Comparison of ENCODE assay signal across 11 cellular contexts in genomic region chr22:37241351-37242142, GRCh38. TPM values are rescaled to one million over a fixed set of nuclear protein-coding genes. Genes with fewer than 3 reads are reported as not detected.
A peak's percentile ranks its signal among the peaks of the same experiment; 100 is the strongest.
DNase-seq lines count a peak whose midpoint lies in the region; ATAC-seq, FAIRE-seq and TF ChIP-seq lines count a peak whose summit lies in the region.
"Had no signal": no experiment of that assay in that cellular context is flagged by ENCODE, and none has a peak within 500 bp of the region (broad histone marks: within the 10 kb centered on the region; RNA-seq: fewer than 3 reads in every experiment).

No MANE protein-coding gene starts in this region.

- H3K27me3 ChIP-seq in liver (ENCODE audit: control insufficient read depth in 4 of 4, insufficient read depth in 4 of 4, low read length in 3 of 4) = no peaks in the 10 kb centered on the region
- peaks cover 0 to 47% of the 10 kb centered on the region in 2 experiments; a peak in 3 of 5 replicates for H3K27me3 ChIP-seq in HepG2 (ENCODE audit: control insufficient read depth in 1 of 2, insufficient read depth in 2 of 2, low read length in 2 of 2)
- no peaks in the 10 kb centered on the region for H3K27me3 ChIP-seq in keratinocyte (ENCODE audit: control insufficient read depth, extremely low read depth, insufficient read depth, low read length)
- H3K27me3 ChIP-seq in upper lobe of left lung = no peaks in the 10 kb centered on the region
- no peaks in the 10 kb centered on the region for H3K27me3 ChIP-seq in smooth muscle cell (ENCODE audit: low read depth)

- dilution Hi-C loops in keratinocyte (cut with MboI; ENCODE audit: extremely low pct_ligation_motif_present, low sequenced_read_pairs) = no loop called here

- H3K9ac ChIP-seq in liver (ENCODE audit: low read depth in 1 of 2, low read length in 2 of 2) = peak overlapping the region; percentile 14 to 25
- no peak overlapping the region for H3K9ac ChIP-seq in HepG2 (ENCODE audit: insufficient read depth, low read depth, low read length)
- H3K9ac ChIP-seq in keratinocyte (ENCODE audit: control insufficient read depth, extremely low read depth, insufficient read depth, low read length) = no peak overlapping the region
- no peak overlapping the region for H3K9ac ChIP-seq in smooth muscle cell (ENCODE audit: low read depth)

- CTCF ChIA-PET in HepG2 (lab: Yijun Ruan, JAX; ENCODE audit: low intra/inter-chr PET ratio, low total read pairs) = no interaction called here
- CTCF ChIA-PET in activated CD8-positive, alpha-beta T cell treated with anti-CD3 and anti-CD28 coated beads for 36 hours (lab: Charles Lee) = interaction anchor here (0.7 to 12.0 kb wide), 14 partner anchors 11 to 466 kb away, joined by 3 to 154 read pairs (median 4); partner anchors contain the start of gene IFT27

- H3K27me3 Mint-ChIP-seq in activated CD8-positive, alpha-beta T cell treated with anti-CD3 and anti-CD28 coated beads for 36 hours = no peaks in the 10 kb centered on the region

- H3K9me1 ChIP-seq in keratinocyte (ENCODE audit: control insufficient read depth, extremely low read depth, insufficient read depth, low read length) = no peaks in the 10 kb centered on the region

- peaks cover 60% of the 10 kb centered on the region for H3K4me1 Mint-ChIP-seq in activated CD8-positive, alpha-beta T cell treated with anti-CD3 and anti-CD28 coated beads for 36 hours (ENCODE audit: low read depth)

- intact Hi-C loops in HepG2 (cut with micrococcal nuclease; ENCODE audit: unreplicated experiment) = no loop called here
- intact Hi-C loops in activated CD8-positive, alpha-beta T cell treated with anti-CD3 and anti-CD28 coated beads for 36 hours (cut with micrococcal nuclease) = no loop called here

- TF ChIP-seq RAD21 in liver (IDR thresholded peaks at IDR 0.05) (no peak), HepG2 (CRISPR knock-in tag; IDR thresholded peaks at IDR 0.05) (no peak)

- in situ Hi-C loops in HepG2 (cut with HindIII; ENCODE audit: extremely low pct_ligation_motif_present, low pct_unique_long_range_greater_than_20kb) = no loop called here

- H3K4me2 ChIP-seq in HepG2 (ENCODE audit: low read depth, low read length) (no peak overlapping the region), keratinocyte (ENCODE audit: control insufficient read depth, extremely low read depth, insufficient read depth, low read depth, low read length) (peak overlapping the region; percentile 78), smooth muscle cell (no peak overlapping the region)

- H2AFZ ChIP-seq in HepG2 (ENCODE audit: low read length) (no peak overlapping the region), keratinocyte (ENCODE audit: control insufficient read depth, low read length) (no peak overlapping the region), smooth muscle cell (ENCODE audit: low read depth) (no peak overlapping the region)

- peaks cover 75% of the 10 kb centered on the region for H3K36me3 Mint-ChIP-seq in activated CD8-positive, alpha-beta T cell treated with anti-CD3 and anti-CD28 coated beads for 36 hours (ENCODE audit: low read depth)

- H4K20me1 ChIP-seq in HepG2 (ENCODE audit: insufficient read depth, low read length) = peaks cover 2% of the 10 kb centered on the region; the same call in 1 of the 2 replicates
- no peaks in the 10 kb centered on the region for H4K20me1 ChIP-seq in keratinocyte (ENCODE audit: control insufficient read depth, extremely low read depth, insufficient read depth, low read length)
- H4K20me1 ChIP-seq in smooth muscle cell (ENCODE audit: low read depth) = no peaks in the 10 kb centered on the region

- no peak for TF ChIP-seq EP300 in HepG2 (IDR thresholded peaks at IDR 0.05; ENCODE audit: low read depth in 2 of 2, low read length in 2 of 2)
- no peak for TF ChIP-seq EP300 in HepG2 (CRISPR knock-in tag; IDR thresholded peaks at IDR 0.05; ENCODE audit: borderline replicate concordance)
- no peak for TF ChIP-seq EP300 in upper lobe of left lung (IDR thresholded peaks at IDR 0.05)

- peak overlapping the region; percentile 97 for H3K27ac Mint-ChIP-seq in activated CD8-positive, alpha-beta T cell treated with anti-CD3 and anti-CD28 coated beads for 36 hours

- POLR2A ChIA-PET in HepG2 (lab: Yijun Ruan, JAX) = no interaction called here
- POLR2A ChIA-PET in activated CD8-positive, alpha-beta T cell treated with anti-CD3 and anti-CD28 coated beads for 36 hours (lab: Charles Lee) = interaction anchor here (0.9 to 9.5 kb wide), 12 partner anchors 9 to 120 kb away, joined by 3 to 209 read pairs (median 8); partner anchors contain the start of gene IL2RB

- H3K4me1 ChIP-seq in liver (ENCODE audit: control insufficient read depth in 4 of 4, insufficient read depth in 4 of 4, low read length in 3 of 4) = peaks cover 0 to 3% (median 0%) of the 10 kb centered on the region in 4 donors
- H3K4me1 ChIP-seq in HepG2 (ENCODE audit: insufficient read depth, low read length) = 0 out of 2 replicates have a peak, but pooled peaks cover 5% of the 10 kb centered on the region
- peaks cover 24% of the 10 kb centered on the region for H3K4me1 ChIP-seq in keratinocyte (ENCODE audit: control insufficient read depth, extremely low read depth, insufficient read depth, low read length)
- peaks cover 12 to 44% (median 27%) of the 10 kb centered on the region in 4 donors for H3K4me1 ChIP-seq in upper lobe of left lung
- peaks cover 6% of the 10 kb centered on the region for H3K4me1 ChIP-seq in smooth muscle cell (ENCODE audit: low read depth)

- WGBS in liver = 67% methylated on average over 19 of the region's 19 CpGs
- WGBS in HepG2 (ENCODE audit: low lambda C conversion rate) = 44% methylated on average over 13 of the region's 19 CpGs
- 35 to 36% methylated on average over 7 to 17 of the region's 19 CpGs for WGBS in upper lobe of left lung, 2 donors
- WGBS in smooth muscle cell (ENCODE audit: low lambda C conversion rate) = 82% methylated on average over 19 of the region's 19 CpGs

- peak overlapping the region; percentile 64 to 78 for H3K27ac ChIP-seq in liver (ENCODE audit: low read depth in 1 of 2, low read length in 2 of 2)
- no peak overlapping the region for H3K27ac ChIP-seq in HepG2 (ENCODE audit: extremely low read length, insufficient read depth, low read length)
- no peak overlapping the region for H3K27ac ChIP-seq in keratinocyte (ENCODE audit: control insufficient read depth, insufficient read depth, low read length)
- H3K27ac ChIP-seq in upper lobe of left lung = peak overlapping the region; percentile 54 to 91 (median 76)
- no peak overlapping the region for H3K27ac ChIP-seq in smooth muscle cell (ENCODE audit: low read depth)
- H3K27ac ChIP-seq: body of pancreas had no signal

- H3K9me3 Mint-ChIP-seq in activated CD8-positive, alpha-beta T cell treated with anti-CD3 and anti-CD28 coated beads for 36 hours = no peaks in the 10 kb centered on the region

- H3K36me3 ChIP-seq in liver (ENCODE audit: control insufficient read depth in 4 of 4, insufficient read depth in 3 of 4, low read depth in 1 of 4, low read length in 3 of 4) (no peaks in the 10 kb centered on the region), HepG2 (replicated peaks in 1 of 2; ENCODE audit: control insufficient read depth in 1 of 2, insufficient read depth in 2 of 2, low read length in 2 of 2) (no peaks in the 10 kb centered on the region), keratinocyte (ENCODE audit: control insufficient read depth in 2 of 2, extremely low read depth in 1 of 2, insufficient read depth in 2 of 2, low read length in 2 of 2) (peaks cover 15 to 28% of the 10 kb centered on the region in 2 experiments), upper lobe of left lung (no peaks in the 10 kb centered on the region), smooth muscle cell (ENCODE audit: low read depth) (no peaks in the 10 kb centered on the region)

- BruUV-seq in HepG2 (replicated peaks; lab: Mats Ljungman, UMichigan) = no TSS peak

- TF ChIP-seq POLR2A in HepG2 (IDR thresholded peaks at IDR 0.05; ENCODE audit: insufficient read depth in 1 of 2, low read depth in 2 of 2, low read length in 2 of 2) (no peak), upper lobe of left lung (IDR thresholded peaks at IDR 0.05) (no peak)

- no peak for DNase-seq in HepG2 (ENCODE audit: low spot score)
- peak; percentile 83 for DNase-seq in activated CD8-positive, alpha-beta T cell treated with anti-CD3 and anti-CD28 coated beads for 36 hours
- no peak for DNase-seq in keratinocyte (ENCODE audit: low read depth, low spot score)
- peak in 1 of 2 donors; percentile 71 for DNase-seq in upper lobe of left lung
- no peak for DNase-seq in NCI-H1930 (lab: John Stamatoyannopoulos, UW)
- DNase-seq in smooth muscle cell (lab: John Stamatoyannopoulos, UW; ENCODE audit: unreplicated experiment) = no peak
- no peak for DNase-seq in SIG-M5 treated with dmso at 0.1 percent for 504 hours (lab: John Stamatoyannopoulos, UW; ENCODE audit: unreplicated experiment)

- no peak for ATAC-seq in HepG2
- ATAC-seq in activated CD8-positive, alpha-beta T cell treated with anti-CD3 and anti-CD28 coated beads for 36 hours = no peak
- ATAC-seq in upper lobe of left lung (ENCODE audit: low FRiP score in 2 of 2) = peak in 1 of 2 donors; percentile 34

- FAIRE-seq in HepG2 (lab: Jason Lieb, UNC) (no peak), keratinocyte (lab: Jason Lieb, UNC) (no peak)

- TF ChIP-seq CTCF in liver (IDR thresholded peaks at IDR 0.05; ENCODE audit: low read depth, low read length, missing input control) (no peak), HepG2 (CRISPR knock-in tag; IDR thresholded peaks at IDR 0.05) (no peak), keratinocyte (optimal IDR thresholded peaks at IDR 0.05 in 1 of 3, IDR thresholded peaks at IDR 0.05 in 1 of 3, conservative IDR thresholded peaks at IDR 0.05 in 1 of 3; ENCODE audit: extremely low read depth in 1 of 3, insufficient read depth in 2 of 3, low read length in 3 of 3) (no peak), upper lobe of left lung (IDR thresholded peaks at IDR 0.05) (no peak), smooth muscle cell (IDR thresholded peaks at IDR 0.05; ENCODE audit: borderline replicate concordance, insufficient read depth, poor library complexity, severe bottlenecking) (no peak)
- no peak for TF ChIP-seq CTCF in activated CD8-positive, alpha-beta T cell treated with anti-CD3 and anti-CD28 coated beads for 36 hours (IDR thresholded peaks at IDR 0.05)

- peak overlapping the region; percentile 98 for H3K4me3 Mint-ChIP-seq in activated CD8-positive, alpha-beta T cell treated with anti-CD3 and anti-CD28 coated beads for 36 hours

- H3K9me3 ChIP-seq in liver (ENCODE audit: control insufficient read depth in 4 of 4, low read length in 3 of 4) (no peaks in the 10 kb centered on the region), HepG2 (ENCODE audit: low read length) (no peaks in the 10 kb centered on the region), keratinocyte (ENCODE audit: control insufficient read depth, low read depth, low read length) (no peaks in the 10 kb centered on the region), upper lobe of left lung (no peaks in the 10 kb centered on the region), smooth muscle cell (replicated peaks; ENCODE audit: low read depth) (no peaks in the 10 kb centered on the region)
- H3K9me3 ChIP-seq: body of pancreas, heart right ventricle had no signal

- H3K79me2 ChIP-seq in HepG2 (ENCODE audit: insufficient read depth, low read length) (no peaks in the 10 kb centered on the region), keratinocyte (ENCODE audit: control insufficient read depth, insufficient read depth, low read length) (peaks cover 18% of the 10 kb centered on the region), smooth muscle cell (ENCODE audit: low read depth) (no peaks in the 10 kb centered on the region)

- no peaks in the 10 kb centered on the region for H3F3A ChIP-seq in smooth muscle cell (ENCODE audit: low read depth)

- H3K4me3 ChIP-seq in liver (ENCODE audit: low read depth in 1 of 3, low read length in 3 of 3) = peak overlapping the region in 1 of 3 donors; percentile 10
- no peak overlapping the region for H3K4me3 ChIP-seq in HepG2 (replicated peaks in 1 of 3; ENCODE audit: insufficient read depth in 1 of 3, low read depth in 2 of 3, low read length in 3 of 3)
- no peak overlapping the region for H3K4me3 ChIP-seq in keratinocyte (ENCODE audit: control insufficient read depth in 2 of 3, extremely low read depth in 1 of 3, insufficient read depth in 2 of 3, low read depth in 1 of 3, low read length in 3 of 3)
- H3K4me3 ChIP-seq in upper lobe of left lung = peak overlapping the region in 3 of 4 donors; percentile 38 to 55 (median 44)
- no peak overlapping the region for H3K4me3 ChIP-seq in smooth muscle cell
- H3K4me3 ChIP-seq: body of pancreas had no signal

RNA-seq across cellular contexts. Expression of gene RAC2, which starts 2.5 kb away (rescaled TPM):
- total RNA-seq in liver = 10 to 100 TPM in 1 of 2 donors, 1 to 10 TPM in 1; 4.0 to 15.0 TPM
- polyA plus RNA-seq in liver = 1 to 10 TPM; 6.1 to 8.7 TPM
- not detected in 2 replicates for total RNA-seq in HepG2 (2016; rRNA removed; fragmentation: Illumina TruSeq; extraction: Trizol)
- total RNA-seq in HepG2 (2016; cell fraction: cytosol; rRNA removed; fragmentation: Illumina TruSeq; extraction: Trizol; ENCODE audit: low read depth) = 0.18 TPM in 1 of 2 replicates, not detected in the other
- total RNA-seq in HepG2 (2016; cell fraction: insoluble cytoplasmic fraction; rRNA removed; fragmentation: Illumina TruSeq; extraction: Trizol) = not detected in 2 replicates
- 0.28 TPM in 1 of 2 replicates, not detected in the other for total RNA-seq in HepG2 (2016; cell fraction: membrane; rRNA removed; fragmentation: Illumina TruSeq; extraction: Trizol)
- total RNA-seq in HepG2 (2016; cell fraction: nucleus; rRNA removed; fragmentation: Illumina TruSeq; extraction: Trizol) = not detected in 2 replicates
- polyA plus RNA-seq in HepG2 (2011; rRNA removed) = 0.73 and 0.86 TPM in 2 replicates
- 0.35 and 0.56 TPM in 2 replicates for polyA plus RNA-seq in HepG2 (2011; cell fraction: cytosol; rRNA removed)
- 0.61 and 0.68 TPM in 2 replicates for polyA plus RNA-seq in HepG2 (2011; cell fraction: nucleus; rRNA removed)
- 0.39 TPM in 1 of 2 replicates, not detected in the other for polyA plus RNA-seq in HepG2 (2012)
- polyA plus RNA-seq in HepG2 (2016; cell fraction: cytosol; fragmentation: Illumina TruSeq; extraction: Trizol; ENCODE audit: low read depth) = 0.14 and 0.26 TPM in 2 replicates
- polyA plus RNA-seq in HepG2 (2016; cell fraction: insoluble cytoplasmic fraction; fragmentation: Illumina TruSeq; extraction: Trizol; ENCODE audit: low read depth) = 0.21 TPM in 1 of 2 replicates, not detected in the other
- 0.16 and 0.20 TPM in 2 replicates for polyA plus RNA-seq in HepG2 (2016; cell fraction: membrane; fragmentation: Illumina TruSeq; extraction: Trizol; ENCODE audit: low read depth)
- polyA plus RNA-seq in HepG2 (2016; cell fraction: nucleus; fragmentation: Illumina TruSeq; extraction: Trizol; ENCODE audit: insufficient read depth, low read depth) = 0.45 TPM in 1 of 2 replicates, not detected in the other
- 0.64 and 2.0 TPM in 2 replicates for polyA minus RNA-seq in HepG2 (2011; rRNA and poly(A)+ RNA removed; ENCODE audit: low replicate concordance)
- not detected in 2 replicates for polyA minus RNA-seq in HepG2 (2011; cell fraction: cytosol; rRNA and poly(A)+ RNA removed)
- 0.37 TPM in 1 of 2 replicates, not detected in the other for polyA minus RNA-seq in HepG2 (2011; cell fraction: nucleus; rRNA and poly(A)+ RNA removed)
- total RNA-seq in activated CD8-positive, alpha-beta T cell treated with anti-CD3 and anti-CD28 coated beads for 36 hours = 100 to 1,000 TPM; 699 to 717 TPM
- polyA plus RNA-seq in keratinocyte = 71.9 to 128 TPM (median 78.6 TPM) in 3 replicates
- polyA plus RNA-seq in keratinocyte (2011; ENCODE audit: low read depth) = 13.8 TPM
- 107 and 165 TPM in 2 replicates for polyA plus RNA-seq in keratinocyte (2011; cell fraction: cytosol; rRNA removed)
- 80.3 and 118 TPM in 2 replicates for polyA plus RNA-seq in keratinocyte (2011; cell fraction: nucleus; rRNA removed)
- polyA plus RNA-seq in keratinocyte (2012; ENCODE audit: low replicate concordance) = 55.6 and 168 TPM in 2 replicates
- polyA minus RNA-seq in keratinocyte = 69.1 to 336 TPM (median 108 TPM) in 3 replicates
- 111 TPM for polyA minus RNA-seq in keratinocyte (2011; cell fraction: cytosol; rRNA and poly(A)+ RNA removed)
- polyA minus RNA-seq in keratinocyte (2011; cell fraction: nucleus; rRNA and poly(A)+ RNA removed) = 35.8 and 45.0 TPM in 2 replicates
- total RNA-seq in upper lobe of left lung = 100 to 1,000 TPM in 1 of 6 donors, 10 to 100 TPM in 5; 22.1 to 126 (median 65.2) TPM
- 3.6 and 6.5 TPM in 2 replicates for total RNA-seq in smooth muscle cell
- polyA plus RNA-seq in smooth muscle cell = 3.3 and 4.0 TPM in 2 replicates

RNA-seq across cellular contexts. Expression of gene SSTR3, which starts 29.3 kb away (rescaled TPM):
- total RNA-seq in liver (under 1 TPM in 1 of 2 donors, not detected in 1; 0.19 TPM), HepG2 (2016; rRNA removed; fragmentation: Illumina TruSeq; extraction: Trizol) (0.39 and 0.64 TPM in 2 replicates), upper lobe of left lung (under 1 TPM in 2 of 6 donors, not detected in 4; 0.06 to 0.13 TPM), smooth muscle cell (not detected in 2 replicates)
- polyA plus RNA-seq in liver (not detected), HepG2 (2011; rRNA removed) (0.08 and 0.09 TPM in 2 replicates), keratinocyte (not detected in 3 replicates), smooth muscle cell (not detected in 2 replicates)
- total RNA-seq in HepG2 (2016; cell fraction: cytosol; rRNA removed; fragmentation: Illumina TruSeq; extraction: Trizol; ENCODE audit: low read depth) = 0.09 and 0.10 TPM in 2 replicates
- total RNA-seq in HepG2 (2016; cell fraction: insoluble cytoplasmic fraction; rRNA removed; fragmentation: Illumina TruSeq; extraction: Trizol) = 0.39 and 0.49 TPM in 2 replicates
- total RNA-seq in HepG2 (2016; cell fraction: membrane; rRNA removed; fragmentation: Illumina TruSeq; extraction: Trizol) = 0.25 and 0.38 TPM in 2 replicates
- 0.60 and 0.65 TPM in 2 replicates for total RNA-seq in HepG2 (2016; cell fraction: nucleus; rRNA removed; fragmentation: Illumina TruSeq; extraction: Trizol)
- 0.07 and 0.09 TPM in 2 replicates for polyA plus RNA-seq in HepG2 (2011; cell fraction: cytosol; rRNA removed)
- polyA plus RNA-seq in HepG2 (2011; cell fraction: nucleus; rRNA removed) = 0.21 and 0.35 TPM in 2 replicates
- polyA plus RNA-seq in HepG2 (2012) = 0.04 and 0.05 TPM in 2 replicates
- polyA plus RNA-seq in HepG2 (2016; cell fraction: cytosol; fragmentation: Illumina TruSeq; extraction: Trizol; ENCODE audit: low read depth) = 0.06 and 0.11 TPM in 2 replicates
- 0.24 and 0.28 TPM in 2 replicates for polyA plus RNA-seq in HepG2 (2016; cell fraction: insoluble cytoplasmic fraction; fragmentation: Illumina TruSeq; extraction: Trizol; ENCODE audit: low read depth)
- polyA plus RNA-seq in HepG2 (2016; cell fraction: membrane; fragmentation: Illumina TruSeq; extraction: Trizol; ENCODE audit: low read depth) = 0.11 and 0.14 TPM in 2 replicates
- polyA plus RNA-seq in HepG2 (2016; cell fraction: nucleus; fragmentation: Illumina TruSeq; extraction: Trizol; ENCODE audit: insufficient read depth, low read depth) = 0.53 and 0.95 TPM in 2 replicates
- 0.07 and 0.30 TPM in 2 replicates for polyA minus RNA-seq in HepG2 (2011; rRNA and poly(A)+ RNA removed; ENCODE audit: low replicate concordance)
- not detected in 2 replicates for polyA minus RNA-seq in HepG2 (2011; cell fraction: cytosol; rRNA and poly(A)+ RNA removed)
- 0.13 TPM in 1 of 2 replicates, not detected in the other for polyA minus RNA-seq in HepG2 (2011; cell fraction: nucleus; rRNA and poly(A)+ RNA removed)
- total RNA-seq in activated CD8-positive, alpha-beta T cell treated with anti-CD3 and anti-CD28 coated beads for 36 hours = 1 to 10 TPM; 7.9 to 8.5 TPM
- not detected for polyA plus RNA-seq in keratinocyte (2011; ENCODE audit: low read depth)
- polyA plus RNA-seq in keratinocyte (2011; cell fraction: cytosol; rRNA removed) = not detected in 2 replicates
- polyA plus RNA-seq in keratinocyte (2011; cell fraction: nucleus; rRNA removed) = not detected in 2 replicates
- polyA plus RNA-seq in keratinocyte (2012; ENCODE audit: low replicate concordance) = not detected in 2 replicates
- polyA minus RNA-seq in keratinocyte = not detected in 3 replicates
- not detected for polyA minus RNA-seq in keratinocyte (2011; cell fraction: cytosol; rRNA and poly(A)+ RNA removed)
- not detected in 2 replicates for polyA minus RNA-seq in keratinocyte (2011; cell fraction: nucleus; rRNA and poly(A)+ RNA removed)
- total RNA-seq: heart right ventricle, M059J had no signal
- polyA plus RNA-seq: heart right ventricle had no signal

RNA-seq across cellular contexts. Expression of gene CYTH4, which starts 40.8 kb away (rescaled TPM):
- total RNA-seq in liver (1 to 10 TPM; 9.1 to 9.9 TPM), HepG2 (2016; rRNA removed; fragmentation: Illumina TruSeq; extraction: Trizol) (not detected in 2 replicates), upper lobe of left lung (10 to 100 TPM; 16.7 to 71.2 (median 44.7) TPM), smooth muscle cell (not detected in 2 replicates)
- polyA plus RNA-seq in liver (1 to 10 TPM; 1.9 to 2.6 TPM), HepG2 (2011; rRNA removed) (not detected in 2 replicates), keratinocyte (0.05 to 0.12 TPM (median 0.06 TPM) in 3 replicates), smooth muscle cell (not detected in 2 replicates)
- not detected in 2 replicates for total RNA-seq in HepG2 (2016; cell fraction: cytosol; rRNA removed; fragmentation: Illumina TruSeq; extraction: Trizol; ENCODE audit: low read depth)
- not detected in 2 replicates for total RNA-seq in HepG2 (2016; cell fraction: insoluble cytoplasmic fraction; rRNA removed; fragmentation: Illumina TruSeq; extraction: Trizol)
- not detected in 2 replicates for total RNA-seq in HepG2 (2016; cell fraction: membrane; rRNA removed; fragmentation: Illumina TruSeq; extraction: Trizol)
- total RNA-seq in HepG2 (2016; cell fraction: nucleus; rRNA removed; fragmentation: Illumina TruSeq; extraction: Trizol) = not detected in 2 replicates
- 0.01 and 0.03 TPM in 2 replicates for polyA plus RNA-seq in HepG2 (2011; cell fraction: cytosol; rRNA removed)
- 0.05 and 0.11 TPM in 2 replicates for polyA plus RNA-seq in HepG2 (2011; cell fraction: nucleus; rRNA removed)
- polyA plus RNA-seq in HepG2 (2012) = not detected in 2 replicates
- polyA plus RNA-seq in HepG2 (2016; cell fraction: cytosol; fragmentation: Illumina TruSeq; extraction: Trizol; ENCODE audit: low read depth) = not detected in 2 replicates
- not detected in 2 replicates for polyA plus RNA-seq in HepG2 (2016; cell fraction: insoluble cytoplasmic fraction; fragmentation: Illumina TruSeq; extraction: Trizol; ENCODE audit: low read depth)
- polyA plus RNA-seq in HepG2 (2016; cell fraction: membrane; fragmentation: Illumina TruSeq; extraction: Trizol; ENCODE audit: low read depth) = not detected in 2 replicates
- polyA plus RNA-seq in HepG2 (2016; cell fraction: nucleus; fragmentation: Illumina TruSeq; extraction: Trizol; ENCODE audit: insufficient read depth, low read depth) = not detected in 2 replicates
- polyA minus RNA-seq in HepG2 (2011; rRNA and poly(A)+ RNA removed; ENCODE audit: low replicate concordance) = not detected in 2 replicates
- not detected in 2 replicates for polyA minus RNA-seq in HepG2 (2011; cell fraction: cytosol; rRNA and poly(A)+ RNA removed)
- polyA minus RNA-seq in HepG2 (2011; cell fraction: nucleus; rRNA and poly(A)+ RNA removed) = not detected in 2 replicates
- 10 to 100 TPM; 33.2 to 33.4 TPM for total RNA-seq in activated CD8-positive, alpha-beta T cell treated with anti-CD3 and anti-CD28 coated beads for 36 hours
- not detected for polyA plus RNA-seq in keratinocyte (2011; ENCODE audit: low read depth)
- polyA plus RNA-seq in keratinocyte (2011; cell fraction: cytosol; rRNA removed) = 0.02 TPM in 1 of 2 replicates, not detected in the other
- polyA plus RNA-seq in keratinocyte (2011; cell fraction: nucleus; rRNA removed) = 0.09 TPM in 1 of 2 replicates, not detected in the other
- polyA plus RNA-seq in keratinocyte (2012; ENCODE audit: low replicate concordance) = not detected in 2 replicates
- polyA minus RNA-seq in keratinocyte = not detected in 3 replicates
- polyA minus RNA-seq in keratinocyte (2011; cell fraction: cytosol; rRNA and poly(A)+ RNA removed) = not detected
- polyA minus RNA-seq in keratinocyte (2011; cell fraction: nucleus; rRNA and poly(A)+ RNA removed) = not detected in 2 replicates

RNA-seq across cellular contexts. Expression of gene C1QTNF6, which starts 53.5 kb away (rescaled TPM):
- 1 to 10 TPM; 3.7 to 4.2 TPM for total RNA-seq in liver
- 1 to 10 TPM; 3.1 to 4.5 TPM for polyA plus RNA-seq in liver
- total RNA-seq in HepG2 (2016; rRNA removed; fragmentation: Illumina TruSeq; extraction: Trizol) = 1.5 and 2.7 TPM in 2 replicates
- 0.40 and 0.97 TPM in 2 replicates for total RNA-seq in HepG2 (2016; cell fraction: cytosol; rRNA removed; fragmentation: Illumina TruSeq; extraction: Trizol; ENCODE audit: low read depth)
- total RNA-seq in HepG2 (2016; cell fraction: insoluble cytoplasmic fraction; rRNA removed; fragmentation: Illumina TruSeq; extraction: Trizol) = 1.1 and 2.5 TPM in 2 replicates
- 1.7 and 1.8 TPM in 2 replicates for total RNA-seq in HepG2 (2016; cell fraction: membrane; rRNA removed; fragmentation: Illumina TruSeq; extraction: Trizol)
- 4.5 and 5.3 TPM in 2 replicates for total RNA-seq in HepG2 (2016; cell fraction: nucleus; rRNA removed; fragmentation: Illumina TruSeq; extraction: Trizol)
- polyA plus RNA-seq in HepG2 (2011; rRNA removed) = 6.9 and 10.7 TPM in 2 replicates
- 3.0 and 4.1 TPM in 2 replicates for polyA plus RNA-seq in HepG2 (2011; cell fraction: cytosol; rRNA removed)
- polyA plus RNA-seq in HepG2 (2011; cell fraction: nucleus; rRNA removed) = 39.8 and 43.2 TPM in 2 replicates
- polyA plus RNA-seq in HepG2 (2012) = 4.1 and 5.1 TPM in 2 replicates
- polyA plus RNA-seq in HepG2 (2016; cell fraction: cytosol; fragmentation: Illumina TruSeq; extraction: Trizol; ENCODE audit: low read depth) = 0.60 and 1.2 TPM in 2 replicates
- 1.7 and 1.9 TPM in 2 replicates for polyA plus RNA-seq in HepG2 (2016; cell fraction: insoluble cytoplasmic fraction; fragmentation: Illumina TruSeq; extraction: Trizol; ENCODE audit: low read depth)
- 1.6 and 1.8 TPM in 2 replicates for polyA plus RNA-seq in HepG2 (2016; cell fraction: membrane; fragmentation: Illumina TruSeq; extraction: Trizol; ENCODE audit: low read depth)
- polyA plus RNA-seq in HepG2 (2016; cell fraction: nucleus; fragmentation: Illumina TruSeq; extraction: Trizol; ENCODE audit: insufficient read depth, low read depth) = 8.4 and 10.3 TPM in 2 replicates
- 8.3 and 36.4 TPM in 2 replicates for polyA minus RNA-seq in HepG2 (2011; rRNA and poly(A)+ RNA removed; ENCODE audit: low replicate concordance)
- polyA minus RNA-seq in HepG2 (2011; cell fraction: cytosol; rRNA and poly(A)+ RNA removed) = 2.5 and 4.0 TPM in 2 replicates
- polyA minus RNA-seq in HepG2 (2011; cell fraction: nucleus; rRNA and poly(A)+ RNA removed) = 18.0 and 21.3 TPM in 2 replicates
- total RNA-seq in activated CD8-positive, alpha-beta T cell treated with anti-CD3 and anti-CD28 coated beads for 36 hours = 1 to 10 TPM; 6.4 TPM
- 17.1 to 28.2 TPM (median 25.4 TPM) in 3 replicates for polyA plus RNA-seq in keratinocyte
- polyA plus RNA-seq in keratinocyte (2011; ENCODE audit: low read depth) = 5.9 TPM
- polyA plus RNA-seq in keratinocyte (2011; cell fraction: cytosol; rRNA removed) = 16.4 and 20.3 TPM in 2 replicates
- polyA plus RNA-seq in keratinocyte (2011; cell fraction: nucleus; rRNA removed) = 76.5 and 95.8 TPM in 2 replicates
- polyA plus RNA-seq in keratinocyte (2012; ENCODE audit: low replicate concordance) = 13.1 and 26.3 TPM in 2 replicates
- polyA minus RNA-seq in keratinocyte = 12.5 to 42.9 TPM (median 15.4 TPM) in 3 replicates
- 27.2 TPM for polyA minus RNA-seq in keratinocyte (2011; cell fraction: cytosol; rRNA and poly(A)+ RNA removed)
- 26.8 and 29.2 TPM in 2 replicates for polyA minus RNA-seq in keratinocyte (2011; cell fraction: nucleus; rRNA and poly(A)+ RNA removed)
- 1 to 10 TPM; 2.1 to 8.4 (median 4.7) TPM for total RNA-seq in upper lobe of left lung
- 11.8 and 14.3 TPM in 2 replicates for total RNA-seq in smooth muscle cell
- polyA plus RNA-seq in smooth muscle cell = 26.8 and 33.6 TPM in 2 replicates

Comparison
In these comparisons a context has a peak if more than half of its experiments do, and no peak if none do; other contexts are left out.
1. H3K27ac ChIP-seq: peak in liver (2 of 2) and upper lobe of left lung (4 of 4); none in HepG2 (single experiment), keratinocyte (single experiment) and smooth muscle cell (single experiment).
2. H3K9ac ChIP-seq: peak in liver (2 of 2); none in HepG2 (single experiment), keratinocyte (single experiment) and smooth muscle cell (single experiment).
3. H3K4me3 ChIP-seq: peak in upper lobe of left lung (3 of 4); none in HepG2 (0 of 3), keratinocyte (0 of 3) and smooth muscle cell (single experiment).
4. RNA of gene RAC2, which starts 2.5 kb away (total RNA-seq): 699 to 717 TPM in activated CD8-positive, alpha-beta T cell treated with anti-CD3 and anti-CD28 coated beads for 36 hours; 22.1 to 126 TPM in upper lobe of left lung, 4.0 to 15.0 TPM in liver, 3.6 to 6.5 TPM in smooth muscle cell and 0.18 to 0.28 TPM in HepG2; every median in the first group is over 4 times any median in the second.